Comparison of ENCODE assay signal across 9 cellular contexts in the genomic region with DNA sequence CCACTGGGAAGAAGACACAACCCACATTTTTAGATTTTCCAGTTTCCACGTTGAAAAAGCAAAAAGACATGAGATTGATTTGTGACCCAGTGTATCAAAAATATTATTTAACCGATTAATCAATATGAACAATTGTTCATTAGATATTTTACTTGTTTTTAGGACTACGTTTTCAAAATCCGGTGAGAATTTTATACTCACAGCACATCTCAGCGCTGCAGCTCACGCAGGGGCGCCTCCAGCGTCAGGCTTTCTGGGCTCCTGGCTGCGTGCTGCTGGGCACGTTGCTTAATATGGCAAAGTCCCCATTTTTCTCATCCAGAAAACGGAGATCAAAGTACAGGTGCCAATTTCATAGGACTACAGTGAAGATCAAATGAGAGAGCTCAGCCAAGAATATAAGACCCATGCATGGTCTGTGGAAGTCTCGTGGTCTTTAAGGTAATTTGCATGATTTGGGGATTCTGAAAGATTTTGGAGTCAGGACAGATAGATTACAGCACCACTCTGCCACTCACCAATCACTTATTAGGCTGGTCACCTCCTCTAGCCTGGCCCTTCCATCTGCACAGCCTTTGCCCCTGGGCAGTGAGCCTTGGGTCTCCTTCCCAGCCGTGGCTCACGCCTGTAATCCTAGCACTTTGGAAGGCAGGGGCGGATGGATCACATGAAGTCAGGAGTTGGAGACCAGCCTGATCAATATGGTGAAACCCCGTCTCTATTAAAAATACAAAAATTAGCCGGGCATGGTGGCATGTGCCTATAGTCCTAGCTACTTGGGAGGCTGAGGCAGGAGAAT. TPM values are rescaled to one million over a fixed set of nuclear protein-coding genes. Genes with fewer than 3 reads are reported as not detected.
DNase-seq lines count a peak whose midpoint lies in the region; ATAC-seq and TF ChIP-seq lines count a peak whose summit lies in the region.
"Had no signal": no experiment of that assay in that cellular context is flagged by ENCODE, and none has a peak within 500 bp of the region (broad histone marks: within the 10 kb centered on the region; RNA-seq: fewer than 3 reads in every experiment).

No MANE protein-coding gene starts in this region.

- H3K27ac ChIP-seq in endodermal cell (ENCODE audit: low read depth, low read length) = no peak overlapping the region
- no peak overlapping the region for H3K27ac ChIP-seq in naive thymus-derived CD4-positive, alpha-beta T cell (ENCODE audit: low read depth, low read length)

- no peaks in the 10 kb centered on the region for H3K4me1 ChIP-seq in endodermal cell (ENCODE audit: control insufficient read depth, insufficient read depth, low read length)
- peaks cover 5 to 8% of the 10 kb centered on the region in 2 donors for H3K4me1 ChIP-seq in naive thymus-derived CD4-positive, alpha-beta T cell (ENCODE audit: control insufficient read depth in 2 of 2, insufficient read depth in 2 of 2, low read length in 2 of 2)

- H3K27ac Mint-ChIP-seq in endodermal cell = peak overlapping the region; percentile 35
- peak overlapping the region in 4 of 9 donors; percentile 5 to 88 (median 52) for H3K27ac Mint-ChIP-seq in naive thymus-derived CD4-positive, alpha-beta T cell

- no peak overlapping the region for H3K9ac ChIP-seq in endodermal cell (ENCODE audit: extremely low read depth, low read length, poor library complexity, severe bottlenecking)

- ATAC-seq in naive thymus-derived CD4-positive, alpha-beta T cell = no peak
- ATAC-seq in GM19328 (IDR thresholded peaks at IDR 0.05; ENCODE audit: unreplicated experiment) (no peak), HG02763 (IDR thresholded peaks at IDR 0.05; ENCODE audit: unreplicated experiment) (no peak)

- CTCF ChIA-PET in naive thymus-derived CD4-positive, alpha-beta T cell (lab: Charles Lee) = no interaction called here

- H3K27me3 Mint-ChIP-seq in endodermal cell (ENCODE audit: insufficient read depth) = peaks cover 24% of the 10 kb centered on the region
- H3K27me3 Mint-ChIP-seq in naive thymus-derived CD4-positive, alpha-beta T cell = peaks cover 1 to 17% (median 12%) of the 10 kb centered on the region in 5 donors

- POLR2A ChIA-PET in naive thymus-derived CD4-positive, alpha-beta T cell (lab: Charles Lee) = interaction anchor here (1.0 kb wide), 1 partner anchor 49 kb away, joined by 4 read pairs; a partner anchor contains a TSS

- peak overlapping the region; percentile 84 for H3K4me3 ChIP-seq in endodermal cell (ENCODE audit: low read length)
- peak overlapping the region; percentile 56 for H3K4me3 ChIP-seq in naive thymus-derived CD4-positive, alpha-beta T cell (ENCODE audit: low read length)

- intact Hi-C loops in naive thymus-derived CD4-positive, alpha-beta T cell (cut with micrococcal nuclease) = loop anchor here (1.0 to 5.0 kb wide), 3 partner anchors 20 to 50 kb away; a partner anchor contains a TSS

- no peaks in the 10 kb centered on the region for H3K9me3 Mint-ChIP-seq in endodermal cell
- H3K9me3 Mint-ChIP-seq in naive thymus-derived CD4-positive, alpha-beta T cell = peaks cover 0 to 5% (median 0%) of the 10 kb centered on the region in 11 donors

- peaks cover 21% of the 10 kb centered on the region for H3K4me1 Mint-ChIP-seq in endodermal cell
- peaks cover 6 to 20% (median 18%) of the 10 kb centered on the region in 7 donors for H3K4me1 Mint-ChIP-seq in naive thymus-derived CD4-positive, alpha-beta T cell

- no peaks in the 10 kb centered on the region for H3K36me3 ChIP-seq in endodermal cell (ENCODE audit: control insufficient read depth, insufficient read depth, low read length)
- no peaks in the 10 kb centered on the region for H3K36me3 ChIP-seq in naive thymus-derived CD4-positive, alpha-beta T cell (ENCODE audit: control insufficient read depth in 2 of 3, insufficient read depth in 3 of 3, low read length in 3 of 3)

- DNase-seq in NCI-H2227 (lab: John Stamatoyannopoulos, UW; ENCODE audit: unreplicated experiment) (peak; percentile 74), NCI-H2227 treated with DMSO at 0.1 percent for 48 hours (lab: John Stamatoyannopoulos, UW) (no peak), RPMI7951 (ENCODE audit: low read depth) (peak; percentile 48), endodermal cell (peak; percentile 48), MV-4-11 (lab: John Stamatoyannopoulos, UW) (no peak)
- no peak for DNase-seq in naive thymus-derived CD4-positive, alpha-beta T cell
- DNase-seq: DND-41 had no signal

- no peaks in the 10 kb centered on the region for H3K36me3 Mint-ChIP-seq in endodermal cell (ENCODE audit: low read depth)
- H3K36me3 Mint-ChIP-seq in naive thymus-derived CD4-positive, alpha-beta T cell = peaks cover 0 to 10% (median 4%) of the 10 kb centered on the region in 5 donors

- no peaks in the 10 kb centered on the region for H3K9me3 ChIP-seq in endodermal cell (ENCODE audit: control insufficient read depth, low read length)
- no peaks in the 10 kb centered on the region for H3K9me3 ChIP-seq in naive thymus-derived CD4-positive, alpha-beta T cell (ENCODE audit: control insufficient read depth in 2 of 3, low read length in 3 of 3)

- WGBS in endodermal cell (ENCODE audit: insufficient coverage in 1 of 2, insufficient read length in 1 of 2), 2 experiments = 44 to 51% methylated on average over 12 to 16 of the region's 17 CpGs

- no peak for TF ChIP-seq CTCF in endodermal cell (conservative IDR thresholded peaks at IDR 0.05)

- H3K4me3 Mint-ChIP-seq in endodermal cell = peak overlapping the region; percentile 76
- peak overlapping the region; percentile 80 to 94 (median 88) for H3K4me3 Mint-ChIP-seq in naive thymus-derived CD4-positive, alpha-beta T cell

- H3K27me3 ChIP-seq in endodermal cell (ENCODE audit: control insufficient read depth, insufficient read depth, low read length, poor library complexity, severe bottlenecking) = peaks cover 4% of the 10 kb centered on the region
- H3K27me3 ChIP-seq in naive thymus-derived CD4-positive, alpha-beta T cell (ENCODE audit: control insufficient read depth in 2 of 2, insufficient read depth in 2 of 2, low read length in 2 of 2) = no peaks in the 10 kb centered on the region

RNA-seq across cellular contexts. Expression of a gene that starts 36.2 kb away (rescaled TPM):
- 26.0 and 28.4 TPM in 2 replicates for total RNA-seq in RPMI7951 (2014; rRNA removed; shearing (Covaris generic))
- total RNA-seq in endodermal cell = 10 to 100 TPM; 16.4 to 19.6 TPM
- polyA plus RNA-seq in endodermal cell (2013, experiment 1 of 2) = 15.1 TPM
- 13.8 TPM for polyA plus RNA-seq in endodermal cell (2013, experiment 2 of 2)
- total RNA-seq in naive thymus-derived CD4-positive, alpha-beta T cell = 100 to 1,000 TPM in 1 of 5 experiments, 10 to 100 TPM in 4; 43.3 to 112 (median 44.2) TPM
- 10 to 100 TPM; 39.4 to 53.2 TPM for polyA plus RNA-seq in naive thymus-derived CD4-positive, alpha-beta T cell

RNA-seq across cellular contexts. Expression of a gene that starts 49.4 kb away (rescaled TPM):
- 103 and 118 TPM in 2 replicates for total RNA-seq in RPMI7951 (2014; rRNA removed; shearing (Covaris generic))
- total RNA-seq in endodermal cell = 10 to 100 TPM; 47.1 to 55.1 TPM
- polyA plus RNA-seq in endodermal cell (2013, experiment 1 of 2) = 38.5 TPM
- polyA plus RNA-seq in endodermal cell (2013, experiment 2 of 2) = 36.8 TPM
- total RNA-seq in naive thymus-derived CD4-positive, alpha-beta T cell = 10 to 100 TPM; 69.9 to 88.5 (median 79.3) TPM
- 10 to 100 TPM; 76.3 to 82.7 TPM for polyA plus RNA-seq in naive thymus-derived CD4-positive, alpha-beta T cell

Comparison
In these comparisons a context has a peak if more than half of its experiments do, and no peak if none do; other contexts are left out.
1. DNase-seq: peak in NCI-H2227 (single experiment), RPMI7951 (single experiment) and endodermal cell (single experiment); none in NCI-H2227 treated with DMSO at 0.1 percent for 48 hours (single experiment), naive thymus-derived CD4-positive, alpha-beta T cell (0 of 9) and MV-4-11 (single experiment).